ENCODE assay signal across 11 cellular contexts in the genomic region with DNA sequence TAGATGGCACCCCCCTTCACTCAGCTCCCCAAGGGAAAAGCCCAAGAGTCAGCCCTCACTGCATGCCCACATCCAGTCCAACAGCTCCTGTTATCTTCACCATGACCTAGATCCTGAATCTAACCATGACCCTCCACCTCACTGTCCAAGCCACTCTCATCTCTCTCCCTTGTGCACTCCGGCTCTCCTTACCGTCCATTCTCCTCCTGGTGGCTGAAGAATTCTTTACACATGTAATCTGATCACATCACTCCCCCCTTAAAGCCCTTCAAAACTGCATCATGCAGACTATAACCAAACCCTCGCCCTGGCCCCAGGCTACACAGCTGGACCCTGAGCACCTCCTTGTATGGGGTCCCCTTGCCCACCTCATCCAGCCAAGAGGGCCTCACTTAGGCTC. TPM values are rescaled to one million over a fixed set of nuclear protein-coding genes. Genes with fewer than 3 reads are reported as not detected.
DNase-seq lines count a peak whose midpoint lies in the region; ATAC-seq and TF ChIP-seq lines count a peak whose summit lies in the region.
"Had no signal": no experiment of that assay in that cellular context is flagged by ENCODE, and none has a peak within 500 bp of the region (broad histone marks: within the 10 kb centered on the region; RNA-seq: fewer than 3 reads in every experiment).

No MANE protein-coding gene starts in this region.

- DNase-seq in CD4-positive, CD25-positive, alpha-beta regulatory T cell = no peak
- peak; percentile 95 for DNase-seq in NCI-H1092 treated with DMSO at 0.1 percent for 48 hours (lab: John Stamatoyannopoulos, UW)
- no peak for DNase-seq in mesothelial cell of epicardium (ENCODE audit: low spot score in 2 of 2, unreplicated experiment in 2 of 2)
- no peak for DNase-seq in cerebellum (ENCODE audit: low spot score)
- no peak for DNase-seq in activated naive CD4-positive, alpha-beta T cell treated with anti-CD3 and anti-CD28 coated beads for 36 hours
- DNase-seq in upper lobe of left lung = no peak
- DNase-seq: activated T-cell treated with anti-CD3 and anti-CD28 coated beads, Interleukin-2, amount 50 U/mL, for 48 hours; effector CD8-positive, alpha-beta T cell; NCI-H446 treated with DMSO at 0.1 percent for 48 hours had no signal

- no peaks in the 10 kb centered on the region for H3K9me3 ChIP-seq in CD4-positive, CD25-positive, alpha-beta regulatory T cell (ENCODE audit: control insufficient read depth in 2 of 2, low read length in 2 of 2)
- H3K9me3 ChIP-seq in gastroesophageal sphincter = no peaks in the 10 kb centered on the region
- H3K9me3 ChIP-seq in upper lobe of left lung = no peaks in the 10 kb centered on the region

- H3K4me1 Mint-ChIP-seq in CD4-positive, CD25-positive, alpha-beta regulatory T cell = no peaks in the 10 kb centered on the region
- H3K4me1 Mint-ChIP-seq in brain (peaks cover 27% of the 10 kb centered on the region), mesothelial cell of epicardium (peaks cover 42% of the 10 kb centered on the region)
- H3K4me1 Mint-ChIP-seq in activated naive CD4-positive, alpha-beta T cell treated with anti-CD3 and anti-CD28 coated beads for 36 hours (ENCODE audit: low read depth) = peaks cover 1% of the 10 kb centered on the region

- no peaks in the 10 kb centered on the region for H3K27me3 ChIP-seq in CD4-positive, CD25-positive, alpha-beta regulatory T cell (ENCODE audit: control insufficient read depth, insufficient read depth, low read length)
- H3K27me3 ChIP-seq in gastroesophageal sphincter (no peaks in the 10 kb centered on the region), upper lobe of left lung (no peaks in the 10 kb centered on the region)

- H3K4me3 ChIP-seq in CD4-positive, CD25-positive, alpha-beta regulatory T cell (ENCODE audit: low read depth, low read length) = no peak overlapping the region
- H3K4me3 ChIP-seq in gastroesophageal sphincter = no peak overlapping the region
- no peak overlapping the region for H3K4me3 ChIP-seq in upper lobe of left lung

- TF ChIP-seq POLR2A in gastroesophageal sphincter (IDR thresholded peaks at IDR 0.05) (no peak), upper lobe of left lung (IDR thresholded peaks at IDR 0.05) (no peak)

- ATAC-seq in CD4-positive, CD25-positive, alpha-beta regulatory T cell (ENCODE audit: low read depth in 2 of 2) = no peak
- ATAC-seq in gastroesophageal sphincter (no peak), upper lobe of left lung (ENCODE audit: low FRiP score in 2 of 2) (no peak)

- CTCF ChIA-PET in activated naive CD4-positive, alpha-beta T cell treated with anti-CD3 and anti-CD28 coated beads for 36 hours (lab: Charles Lee) = interaction anchor here (1.5 kb wide), 1 partner anchor 108 kb away, joined by 4 read pairs; a partner anchor contains a TSS

- no peak overlapping the region for H3K27ac ChIP-seq in CD4-positive, CD25-positive, alpha-beta regulatory T cell (ENCODE audit: insufficient read depth, low read length, poor library complexity, severe bottlenecking)
- H3K27ac ChIP-seq in gastroesophageal sphincter = no peak overlapping the region
- H3K27ac ChIP-seq in upper lobe of left lung = peak overlapping the region in 2 of 4 donors; percentile 29 to 56

- no peaks in the 10 kb centered on the region for H3K36me3 Mint-ChIP-seq in CD4-positive, CD25-positive, alpha-beta regulatory T cell
- H3K36me3 Mint-ChIP-seq in brain = peaks cover 52% of the 10 kb centered on the region
- H3K36me3 Mint-ChIP-seq in mesothelial cell of epicardium = peaks cover 12% of the 10 kb centered on the region
- H3K36me3 Mint-ChIP-seq in activated naive CD4-positive, alpha-beta T cell treated with anti-CD3 and anti-CD28 coated beads for 36 hours (ENCODE audit: low read depth) = no peaks in the 10 kb centered on the region

- TF ChIP-seq CTCF in brain (conservative IDR thresholded peaks at IDR 0.05) (no peak), mesothelial cell of epicardium (IDR thresholded peaks at IDR 0.05; ENCODE audit: unreplicated experiment) (no peak), gastroesophageal sphincter (IDR thresholded peaks at IDR 0.05) (no peak), upper lobe of left lung (IDR thresholded peaks at IDR 0.05) (no peak)

- intact Hi-C loops in activated naive CD4-positive, alpha-beta T cell treated with anti-CD3 and anti-CD28 coated beads for 36 hours (cut with micrococcal nuclease) = no loop called here

- TF ChIP-seq EP300 in gastroesophageal sphincter (IDR thresholded peaks at IDR 0.05) (no peak), upper lobe of left lung (IDR thresholded peaks at IDR 0.05) (no peak)

- no peaks in the 10 kb centered on the region for H3K27me3 Mint-ChIP-seq in CD4-positive, CD25-positive, alpha-beta regulatory T cell
- no peaks in the 10 kb centered on the region for H3K27me3 Mint-ChIP-seq in brain
- no peaks in the 10 kb centered on the region for H3K27me3 Mint-ChIP-seq in mesothelial cell of epicardium (ENCODE audit: low read depth)
- no peaks in the 10 kb centered on the region for H3K27me3 Mint-ChIP-seq in activated naive CD4-positive, alpha-beta T cell treated with anti-CD3 and anti-CD28 coated beads for 36 hours (ENCODE audit: low read depth)

- H3K36me3 ChIP-seq in CD4-positive, CD25-positive, alpha-beta regulatory T cell (ENCODE audit: control insufficient read depth, insufficient read depth, low read length) = no peaks in the 10 kb centered on the region
- H3K36me3 ChIP-seq in gastroesophageal sphincter = no peaks in the 10 kb centered on the region
- H3K36me3 ChIP-seq in upper lobe of left lung = no peaks in the 10 kb centered on the region

- H3K4me1 ChIP-seq in CD4-positive, CD25-positive, alpha-beta regulatory T cell (ENCODE audit: control insufficient read depth, insufficient read depth, low read length, poor library complexity, severe bottlenecking) = no peaks in the 10 kb centered on the region
- peaks cover 0 to 23% (median 3%) of the 10 kb centered on the region in 3 donors for H3K4me1 ChIP-seq in gastroesophageal sphincter
- H3K4me1 ChIP-seq in upper lobe of left lung = peaks cover 6 to 20% (median 16%) of the 10 kb centered on the region in 4 donors

- H3K4me3 Mint-ChIP-seq in CD4-positive, CD25-positive, alpha-beta regulatory T cell = peak overlapping the region in 1 of 4 donors; percentile 48
- H3K4me3 Mint-ChIP-seq in brain (no peak overlapping the region), mesothelial cell of epicardium (no peak overlapping the region)
- no peak overlapping the region for H3K4me3 Mint-ChIP-seq in activated naive CD4-positive, alpha-beta T cell treated with anti-CD3 and anti-CD28 coated beads for 36 hours

- 75 to 77% methylated on average over 2 to 3 of the region's 3 CpGs for WGBS in gastroesophageal sphincter (ENCODE audit: low coverage in 1 of 2), 2 donors
- WGBS in upper lobe of left lung, 2 donors = 82 to 89% methylated on average over 3 of the region's 3 CpGs

- H3K27ac Mint-ChIP-seq in CD4-positive, CD25-positive, alpha-beta regulatory T cell = peak overlapping the region in 2 of 3 donors; percentile 62 to 84
- H3K27ac Mint-ChIP-seq in brain (peak overlapping the region in 4 of 5 experiments; percentile 14 to 70 (median 20)), mesothelial cell of epicardium (peak overlapping the region; percentile 96)
- H3K27ac Mint-ChIP-seq in activated naive CD4-positive, alpha-beta T cell treated with anti-CD3 and anti-CD28 coated beads for 36 hours = no peak overlapping the region

- H3K9me3 Mint-ChIP-seq in CD4-positive, CD25-positive, alpha-beta regulatory T cell = no peaks in the 10 kb centered on the region
- H3K9me3 Mint-ChIP-seq in brain = no peaks in the 10 kb centered on the region
- H3K9me3 Mint-ChIP-seq in mesothelial cell of epicardium = no peaks in the 10 kb centered on the region
- H3K9me3 Mint-ChIP-seq in activated naive CD4-positive, alpha-beta T cell treated with anti-CD3 and anti-CD28 coated beads for 36 hours = no peaks in the 10 kb centered on the region

RNA-seq across cellular contexts. Expression of a gene that starts 14.0 kb away (rescaled TPM):
- 1.6 TPM for total RNA-seq in CD4-positive, CD25-positive, alpha-beta regulatory T cell
- polyA plus RNA-seq in CD4-positive, CD25-positive, alpha-beta regulatory T cell = under 1 TPM in 2 of 4 donors, not detected in 2; 0.24 to 0.42 TPM
- polyA plus RNA-seq in brain (ENCODE audit: insufficient read depth, low read depth, low replicate concordance) = 7.7 TPM
- total RNA-seq in mesothelial cell of epicardium = 24.0 to 26.8 TPM (median 24.0 TPM) in 3 replicates
- 10 to 100 TPM in 1 of 4 donors, 1 to 10 TPM in 3; 6.5 to 13.7 (median 7.8) TPM for total RNA-seq in gastroesophageal sphincter
- 6.4 TPM for total RNA-seq in cerebellum
- 1 to 10 TPM; 2.8 to 3.1 TPM for total RNA-seq in activated naive CD4-positive, alpha-beta T cell treated with anti-CD3 and anti-CD28 coated beads for 36 hours
- total RNA-seq in upper lobe of left lung = 1 to 10 TPM; 1.9 to 9.6 (median 7.0) TPM

RNA-seq across cellular contexts. Expression of a gene that starts 16.7 kb away (rescaled TPM):
- total RNA-seq in CD4-positive, CD25-positive, alpha-beta regulatory T cell = 44.9 TPM
- polyA plus RNA-seq in CD4-positive, CD25-positive, alpha-beta regulatory T cell = 100 to 1,000 TPM; 167 to 242 (median 197) TPM
- polyA plus RNA-seq in brain (ENCODE audit: insufficient read depth, low read depth, low replicate concordance) = 3,158 TPM
- total RNA-seq in mesothelial cell of epicardium (464 to 480 TPM (median 472 TPM) in 3 replicates), gastroesophageal sphincter (10 to 100 TPM; 12.2 to 30.0 (median 14.6) TPM), cerebellum (281 TPM), upper lobe of left lung (100 to 1,000 TPM in 1 of 6 donors, 10 to 100 TPM in 5; 38.3 to 103 (median 52.2) TPM)
- total RNA-seq in activated naive CD4-positive, alpha-beta T cell treated with anti-CD3 and anti-CD28 coated beads for 36 hours = 100 to 1,000 TPM; 708 to 746 TPM

RNA-seq across cellular contexts. Expression of a gene that starts 30.2 kb away (rescaled TPM):
- not detected for total RNA-seq in CD4-positive, CD25-positive, alpha-beta regulatory T cell
- under 1 TPM in 3 of 4 donors, not detected in 1; 0.15 to 0.26 (median 0.20) TPM for polyA plus RNA-seq in CD4-positive, CD25-positive, alpha-beta regulatory T cell
- polyA plus RNA-seq in brain (ENCODE audit: insufficient read depth, low read depth, low replicate concordance) = 2.8 TPM
- total RNA-seq in mesothelial cell of epicardium = 2.4 to 2.8 TPM (median 2.7 TPM) in 3 replicates
- 1 to 10 TPM in 1 of 4 donors, under 1 TPM in 1, not detected in 2; 0.52 to 1.1 TPM for total RNA-seq in gastroesophageal sphincter
- 1.9 TPM for total RNA-seq in cerebellum
- 1 to 10 TPM; 8.4 to 9.1 TPM for total RNA-seq in activated naive CD4-positive, alpha-beta T cell treated with anti-CD3 and anti-CD28 coated beads for 36 hours
- total RNA-seq in upper lobe of left lung = 1 to 10 TPM in 1 of 6 donors, under 1 TPM in 2, not detected in 3; 0.43 to 1.1 (median 0.74) TPM
